Comparison of ENCODE assay signal across 1 cellular context in the genomic region with DNA sequence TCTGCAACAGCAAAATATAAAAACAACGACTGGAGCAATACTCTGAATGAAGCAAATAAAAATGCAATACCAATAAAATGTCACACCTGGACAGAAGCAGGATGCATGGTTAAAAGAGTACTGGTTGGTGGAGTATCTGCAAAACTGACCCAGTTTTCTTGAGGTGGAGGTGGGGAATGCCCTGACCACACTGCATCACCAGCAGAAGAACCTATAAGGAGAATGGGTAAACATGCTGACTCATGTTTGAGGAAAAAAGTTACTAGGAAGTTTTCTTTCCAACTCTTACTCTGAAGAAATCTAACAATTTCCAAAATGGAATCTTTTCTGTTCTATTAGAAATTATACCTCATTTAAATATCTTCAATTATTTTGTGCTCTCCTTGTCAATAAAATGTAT.
A peak's percentile ranks its signal among the peaks of the same experiment; 100 is the strongest.
TF ChIP-seq lines count a peak whose summit lies in the region.

No MANE protein-coding gene starts in this region.

TF ChIP-seq in K562, 482 proteins besides CTCF, POLR2A, EP300 and RAD21:
- TF ChIP-seq MAFF (IDR thresholded peaks at IDR 0.05; ENCODE audit: low read length) = peak; percentile 89
- peak in 1 of 2 experiments; percentile 21; a peak in 1 of 4 replicates for TF ChIP-seq TEAD1 (CRISPR knock-in tag; IDR thresholded peaks at IDR 0.05)
- TF ChIP-seq, protein P1, sequence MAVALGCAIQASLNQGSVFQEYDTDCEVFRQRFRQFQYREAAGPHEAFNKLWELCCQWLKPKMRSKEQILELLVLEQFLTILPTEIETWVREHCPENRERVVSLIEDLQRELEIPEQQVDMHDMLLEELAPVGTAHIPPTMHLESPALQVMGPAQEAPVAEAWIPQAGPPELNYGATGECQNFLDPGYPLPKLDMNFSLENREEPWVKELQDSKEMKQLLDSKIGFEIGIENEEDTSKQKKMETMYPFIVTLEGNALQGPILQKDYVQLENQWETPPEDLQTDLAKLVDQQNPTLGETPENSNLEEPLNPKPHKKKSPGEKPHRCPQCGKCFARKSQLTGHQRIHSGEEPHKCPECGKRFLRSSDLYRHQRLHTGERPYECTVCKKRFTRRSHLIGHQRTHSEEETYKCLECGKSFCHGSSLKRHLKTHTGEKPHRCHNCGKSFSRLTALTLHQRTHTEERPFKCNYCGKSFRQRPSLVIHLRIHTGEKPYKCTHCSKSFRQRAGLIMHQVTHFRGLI (CRISPR knock-in tag; IDR thresholded peaks at IDR 0.05) = no peak
- no peak for TF ChIP-seq SMAD3 (CRISPR knock-in tag; conservative IDR thresholded peaks at IDR 0.05)
- no peak for TF ChIP-seq KDM4B (IDR thresholded peaks at IDR 0.05; ENCODE audit: borderline replicate concordance in 2 of 2, low read depth in 1 of 2)
- no peak for TF ChIP-seq PRMT5 (CRISPR knock-in tag; IDR thresholded peaks at IDR 0.05)
- TF ChIP-seq NFRKB (IDR thresholded peaks at IDR 0.05; ENCODE audit: low read depth) = no peak
- no peak for TF ChIP-seq PTRF (tag; IDR thresholded peaks at IDR 0.05)
- TF ChIP-seq, protein P2, sequence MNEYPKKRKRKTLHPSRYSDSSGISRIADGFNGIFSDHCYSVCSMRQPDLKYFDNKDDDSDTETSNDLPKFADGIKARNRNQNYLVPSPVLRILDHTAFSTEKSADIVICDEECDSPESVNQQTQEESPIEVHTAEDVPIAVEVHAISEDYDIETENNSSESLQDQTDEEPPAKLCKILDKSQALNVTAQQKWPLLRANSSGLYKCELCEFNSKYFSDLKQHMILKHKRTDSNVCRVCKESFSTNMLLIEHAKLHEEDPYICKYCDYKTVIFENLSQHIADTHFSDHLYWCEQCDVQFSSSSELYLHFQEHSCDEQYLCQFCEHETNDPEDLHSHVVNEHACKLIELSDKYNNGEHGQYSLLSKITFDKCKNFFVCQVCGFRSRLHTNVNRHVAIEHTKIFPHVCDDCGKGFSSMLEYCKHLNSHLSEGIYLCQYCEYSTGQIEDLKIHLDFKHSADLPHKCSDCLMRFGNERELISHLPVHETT (CRISPR knock-in tag; conservative IDR thresholded peaks at IDR 0.05 in 1 of 2, IDR thresholded peaks at IDR 0.05 in 1 of 2) = no peak
- peak; percentile 95 for TF ChIP-seq C11orf30 (IDR thresholded peaks at IDR 0.05; ENCODE audit: low read depth)
- no peak for TF ChIP-seq ATF1 (CRISPR knock-in tag; IDR thresholded peaks at IDR 0.05)
- 0 out of 2 replicates have a peak, but pooled peaks have one; percentile 10 for TF ChIP-seq ATF1 (tag; IDR thresholded peaks at IDR 0.05)
- TF ChIP-seq KAT2B (IDR thresholded peaks at IDR 0.05; ENCODE audit: low read depth, low read length) = no peak
- TF ChIP-seq TSC22D4 (tag; IDR thresholded peaks at IDR 0.05) = no peak
- TF ChIP-seq NFIX (CRISPR knock-in tag; IDR thresholded peaks at IDR 0.05; ENCODE audit: low read depth) = no peak
- TF ChIP-seq, protein P3, sequence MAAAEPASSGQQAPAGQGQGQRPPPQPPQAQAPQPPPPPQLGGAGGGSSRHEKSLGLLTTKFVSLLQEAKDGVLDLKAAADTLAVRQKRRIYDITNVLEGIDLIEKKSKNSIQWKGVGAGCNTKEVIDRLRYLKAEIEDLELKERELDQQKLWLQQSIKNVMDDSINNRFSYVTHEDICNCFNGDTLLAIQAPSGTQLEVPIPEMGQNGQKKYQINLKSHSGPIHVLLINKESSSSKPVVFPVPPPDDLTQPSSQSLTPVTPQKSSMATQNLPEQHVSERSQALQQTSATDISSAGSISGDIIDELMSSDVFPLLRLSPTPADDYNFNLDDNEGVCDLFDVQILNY (CRISPR knock-in tag; IDR thresholded peaks at IDR 0.05) = no peak
- no peak for TF ChIP-seq ELF2 (CRISPR knock-in tag; IDR thresholded peaks at IDR 0.05)
- no peak for TF ChIP-seq YY1 (IDR thresholded peaks at IDR 0.05; ENCODE audit: borderline replicate concordance in 1 of 3, control insufficient read depth in 1 of 3, extremely low read depth in 1 of 3, insufficient read depth in 3 of 3, insufficient read length in 1 of 3, insufficient replicate concordance in 2 of 3, low read depth in 1 of 3, low read length in 2 of 3)
- TF ChIP-seq NR2C2 (CRISPR knock-in tag; IDR thresholded peaks at IDR 0.05) = no peak
- TF ChIP-seq NR2C2 (tag; IDR thresholded peaks at IDR 0.05) = no peak
- no peak for TF ChIP-seq ZBTB17 (CRISPR knock-in tag; IDR thresholded peaks at IDR 0.05)
- no peak for TF ChIP-seq MTA1 (IDR thresholded peaks at IDR 0.05; ENCODE audit: borderline replicate concordance)
- TF ChIP-seq SMAD1 (IDR thresholded peaks at IDR 0.05; ENCODE audit: low read depth, low read length, partially characterized antibody) = no peak
- TF ChIP-seq, protein P4, sequence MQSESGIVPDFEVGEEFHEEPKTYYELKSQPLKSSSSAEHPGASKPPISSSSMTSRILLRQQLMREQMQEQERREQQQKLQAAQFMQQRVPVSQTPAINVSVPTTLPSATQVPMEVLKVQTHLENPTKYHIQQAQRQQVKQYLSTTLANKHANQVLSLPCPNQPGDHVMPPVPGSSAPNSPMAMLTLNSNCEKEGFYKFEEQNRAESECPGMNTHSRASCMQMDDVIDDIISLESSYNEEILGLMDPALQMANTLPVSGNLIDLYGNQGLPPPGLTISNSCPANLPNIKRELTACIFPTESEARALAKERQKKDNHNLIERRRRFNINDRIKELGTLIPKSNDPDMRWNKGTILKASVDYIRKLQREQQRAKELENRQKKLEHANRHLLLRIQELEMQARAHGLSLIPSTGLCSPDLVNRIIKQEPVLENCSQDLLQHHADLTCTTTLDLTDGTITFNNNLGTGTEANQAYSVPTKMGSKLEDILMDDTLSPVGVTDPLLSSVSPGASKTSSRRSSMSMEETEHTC (IDR thresholded peaks at IDR 0.05) = no peak
- no peak for TF ChIP-seq DDX20 (tag; IDR thresholded peaks at IDR 0.05; ENCODE audit: low read depth)
- no peak for TF ChIP-seq NBN (IDR thresholded peaks at IDR 0.05; ENCODE audit: low read depth)
- TF ChIP-seq HNRNPK (IDR thresholded peaks at IDR 0.05; ENCODE audit: low read depth, low read length, poor library complexity, severe bottlenecking) = no peak
- TF ChIP-seq ZNF778 (CRISPR knock-in tag; IDR thresholded peaks at IDR 0.05) = no peak
- peak; percentile 93 for TF ChIP-seq MAFG (tag; conservative IDR thresholded peaks at IDR 0.05)
- no peak for TF ChIP-seq CBX3 (IDR thresholded peaks at IDR 0.05; ENCODE audit: borderline replicate concordance in 1 of 2, low read length in 2 of 2)
- TF ChIP-seq HIVEP1 (CRISPR knock-in tag; IDR thresholded peaks at IDR 0.05) = no peak
- TF ChIP-seq, protein P5, sequence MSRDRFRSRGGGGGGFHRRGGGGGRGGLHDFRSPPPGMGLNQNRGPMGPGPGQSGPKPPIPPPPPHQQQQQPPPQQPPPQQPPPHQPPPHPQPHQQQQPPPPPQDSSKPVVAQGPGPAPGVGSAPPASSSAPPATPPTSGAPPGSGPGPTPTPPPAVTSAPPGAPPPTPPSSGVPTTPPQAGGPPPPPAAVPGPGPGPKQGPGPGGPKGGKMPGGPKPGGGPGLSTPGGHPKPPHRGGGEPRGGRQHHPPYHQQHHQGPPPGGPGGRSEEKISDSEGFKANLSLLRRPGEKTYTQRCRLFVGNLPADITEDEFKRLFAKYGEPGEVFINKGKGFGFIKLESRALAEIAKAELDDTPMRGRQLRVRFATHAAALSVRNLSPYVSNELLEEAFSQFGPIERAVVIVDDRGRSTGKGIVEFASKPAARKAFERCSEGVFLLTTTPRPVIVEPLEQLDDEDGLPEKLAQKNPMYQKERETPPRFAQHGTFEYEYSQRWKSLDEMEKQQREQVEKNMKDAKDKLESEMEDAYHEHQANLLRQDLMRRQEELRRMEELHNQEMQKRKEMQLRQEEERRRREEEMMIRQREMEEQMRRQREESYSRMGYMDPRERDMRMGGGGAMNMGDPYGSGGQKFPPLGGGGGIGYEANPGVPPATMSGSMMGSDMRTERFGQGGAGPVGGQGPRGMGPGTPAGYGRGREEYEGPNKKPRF (IDR thresholded peaks at IDR 0.05; ENCODE audit: low read depth, low read length) = no peak
- no peak for TF ChIP-seq ZNF431 (CRISPR knock-in tag; IDR thresholded peaks at IDR 0.05)
- TF ChIP-seq, protein P6, sequence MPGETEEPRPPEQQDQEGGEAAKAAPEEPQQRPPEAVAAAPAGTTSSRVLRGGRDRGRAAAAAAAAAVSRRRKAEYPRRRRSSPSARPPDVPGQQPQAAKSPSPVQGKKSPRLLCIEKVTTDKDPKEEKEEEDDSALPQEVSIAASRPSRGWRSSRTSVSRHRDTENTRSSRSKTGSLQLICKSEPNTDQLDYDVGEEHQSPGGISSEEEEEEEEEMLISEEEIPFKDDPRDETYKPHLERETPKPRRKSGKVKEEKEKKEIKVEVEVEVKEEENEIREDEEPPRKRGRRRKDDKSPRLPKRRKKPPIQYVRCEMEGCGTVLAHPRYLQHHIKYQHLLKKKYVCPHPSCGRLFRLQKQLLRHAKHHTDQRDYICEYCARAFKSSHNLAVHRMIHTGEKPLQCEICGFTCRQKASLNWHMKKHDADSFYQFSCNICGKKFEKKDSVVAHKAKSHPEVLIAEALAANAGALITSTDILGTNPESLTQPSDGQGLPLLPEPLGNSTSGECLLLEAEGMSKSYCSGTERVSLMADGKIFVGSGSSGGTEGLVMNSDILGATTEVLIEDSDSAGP (CRISPR knock-in tag; IDR thresholded peaks at IDR 0.05) = no peak
- TF ChIP-seq, protein P7, sequence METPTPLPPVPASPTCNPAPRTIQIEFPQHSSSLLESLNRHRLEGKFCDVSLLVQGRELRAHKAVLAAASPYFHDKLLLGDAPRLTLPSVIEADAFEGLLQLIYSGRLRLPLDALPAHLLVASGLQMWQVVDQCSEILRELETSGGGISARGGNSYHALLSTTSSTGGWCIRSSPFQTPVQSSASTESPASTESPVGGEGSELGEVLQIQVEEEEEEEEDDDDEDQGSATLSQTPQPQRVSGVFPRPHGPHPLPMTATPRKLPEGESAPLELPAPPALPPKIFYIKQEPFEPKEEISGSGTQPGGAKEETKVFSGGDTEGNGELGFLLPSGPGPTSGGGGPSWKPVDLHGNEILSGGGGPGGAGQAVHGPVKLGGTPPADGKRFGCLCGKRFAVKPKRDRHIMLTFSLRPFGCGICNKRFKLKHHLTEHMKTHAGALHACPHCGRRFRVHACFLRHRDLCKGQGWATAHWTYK (CRISPR knock-in tag; IDR thresholded peaks at IDR 0.05) = no peak
- TF ChIP-seq SAFB (IDR thresholded peaks at IDR 0.05; ENCODE audit: borderline replicate concordance, low read depth, low read length) = no peak
- TF ChIP-seq, protein P8, sequence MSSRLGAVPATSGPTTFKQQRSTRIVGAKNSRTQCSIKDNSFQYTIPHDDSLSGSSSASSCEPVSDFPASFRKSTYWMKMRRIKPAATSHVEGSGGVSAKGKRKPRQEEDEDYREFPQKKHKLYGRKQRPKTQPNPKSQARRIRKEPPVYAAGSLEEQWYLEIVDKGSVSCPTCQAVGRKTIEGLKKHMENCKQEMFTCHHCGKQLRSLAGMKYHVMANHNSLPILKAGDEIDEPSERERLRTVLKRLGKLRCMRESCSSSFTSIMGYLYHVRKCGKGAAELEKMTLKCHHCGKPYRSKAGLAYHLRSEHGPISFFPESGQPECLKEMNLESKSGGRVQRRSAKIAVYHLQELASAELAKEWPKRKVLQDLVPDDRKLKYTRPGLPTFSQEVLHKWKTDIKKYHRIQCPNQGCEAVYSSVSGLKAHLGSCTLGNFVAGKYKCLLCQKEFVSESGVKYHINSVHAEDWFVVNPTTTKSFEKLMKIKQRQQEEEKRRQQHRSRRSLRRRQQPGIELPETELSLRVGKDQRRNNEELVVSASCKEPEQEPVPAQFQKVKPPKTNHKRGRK (tag; IDR thresholded peaks at IDR 0.05) = no peak
- TF ChIP-seq, protein P9, sequence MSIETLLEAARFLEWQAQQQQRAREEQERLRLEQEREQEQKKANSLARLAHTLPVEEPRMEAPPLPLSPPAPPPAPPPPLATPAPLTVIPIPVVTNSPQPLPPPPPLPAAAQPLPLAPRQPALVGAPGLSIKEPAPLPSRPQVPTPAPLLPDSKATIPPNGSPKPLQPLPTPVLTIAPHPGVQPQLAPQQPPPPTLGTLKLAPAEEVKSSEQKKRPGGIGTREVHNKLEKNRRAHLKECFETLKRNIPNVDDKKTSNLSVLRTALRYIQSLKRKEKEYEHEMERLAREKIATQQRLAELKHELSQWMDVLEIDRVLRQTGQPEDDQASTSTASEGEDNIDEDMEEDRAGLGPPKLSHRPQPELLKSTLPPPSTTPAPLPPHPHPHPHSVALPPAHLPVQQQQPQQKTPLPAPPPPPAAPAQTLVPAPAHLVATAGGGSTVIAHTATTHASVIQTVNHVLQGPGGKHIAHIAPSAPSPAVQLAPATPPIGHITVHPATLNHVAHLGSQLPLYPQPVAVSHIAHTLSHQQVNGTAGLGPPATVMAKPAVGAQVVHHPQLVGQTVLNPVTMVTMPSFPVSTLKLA (conservative IDR thresholded peaks at IDR 0.05) = 0 out of 4 replicates have a peak, but pooled peaks of 1 of the 2 experiments have one; percentile 10
- peak; percentile 98 for TF ChIP-seq ZNF316 (IDR thresholded peaks at IDR 0.05)
- TF ChIP-seq XRCC5 (IDR thresholded peaks at IDR 0.05; ENCODE audit: low read depth, low read length) = no peak
- TF ChIP-seq ZNF57 (CRISPR knock-in tag; IDR thresholded peaks at IDR 0.05) = no peak
- TF ChIP-seq NFE2L1 (tag; IDR thresholded peaks at IDR 0.05; ENCODE audit: borderline replicate concordance, low read depth) = peak; percentile 74
- TF ChIP-seq BACH1 (tag; IDR thresholded peaks at IDR 0.05) = peak; percentile 94
- peak; percentile 86 for TF ChIP-seq MAFK (IDR thresholded peaks at IDR 0.05; ENCODE audit: low read length)
- TF ChIP-seq CBFA2T3 (IDR thresholded peaks at IDR 0.05) = no peak
- TF ChIP-seq, protein P10, sequence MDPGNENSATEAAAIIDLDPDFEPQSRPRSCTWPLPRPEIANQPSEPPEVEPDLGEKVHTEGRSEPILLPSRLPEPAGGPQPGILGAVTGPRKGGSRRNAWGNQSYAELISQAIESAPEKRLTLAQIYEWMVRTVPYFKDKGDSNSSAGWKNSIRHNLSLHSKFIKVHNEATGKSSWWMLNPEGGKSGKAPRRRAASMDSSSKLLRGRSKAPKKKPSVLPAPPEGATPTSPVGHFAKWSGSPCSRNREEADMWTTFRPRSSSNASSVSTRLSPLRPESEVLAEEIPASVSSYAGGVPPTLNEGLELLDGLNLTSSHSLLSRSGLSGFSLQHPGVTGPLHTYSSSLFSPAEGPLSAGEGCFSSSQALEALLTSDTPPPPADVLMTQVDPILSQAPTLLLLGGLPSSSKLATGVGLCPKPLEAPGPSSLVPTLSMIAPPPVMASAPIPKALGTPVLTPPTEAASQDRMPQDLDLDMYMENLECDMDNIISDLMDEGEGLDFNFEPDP (CRISPR knock-in tag; IDR thresholded peaks at IDR 0.05) = no peak
- no peak for TF ChIP-seq COPS2 (conservative IDR thresholded peaks at IDR 0.05)
- TF ChIP-seq FOXK2 (conservative IDR thresholded peaks at IDR 0.05 in 1 of 2, IDR thresholded peaks at IDR 0.05 in 1 of 2; ENCODE audit: low read depth in 2 of 2) = no peak
- no peak for TF ChIP-seq HMG20B (CRISPR knock-in tag; IDR thresholded peaks at IDR 0.05)
- no peak for TF ChIP-seq RFX1 (IDR thresholded peaks at IDR 0.05)
- TF ChIP-seq SMC3 (conservative IDR thresholded peaks at IDR 0.05; ENCODE audit: insufficient read depth, low read depth, low read length) = no peak
- no peak for TF ChIP-seq RBFOX2 (IDR thresholded peaks at IDR 0.05; ENCODE audit: low read depth, low read length)
- no peak for TF ChIP-seq PTBP1 (IDR thresholded peaks at IDR 0.05; ENCODE audit: low read depth, low read length)
- TF ChIP-seq DPF2 (IDR thresholded peaks at IDR 0.05) = 0 out of 2 replicates have a peak, but pooled peaks have one; percentile 17
- no peak for TF ChIP-seq YBX1 (IDR thresholded peaks at IDR 0.05)
- TF ChIP-seq LARP7 (IDR thresholded peaks at IDR 0.05) = no peak
- no peak for TF ChIP-seq ZNF143 (CRISPR knock-in tag; IDR thresholded peaks at IDR 0.05)
- no peak for TF ChIP-seq HDAC6 (IDR thresholded peaks at IDR 0.05; ENCODE audit: low read depth, low read length)
- TF ChIP-seq BRD9 (IDR thresholded peaks at IDR 0.05; ENCODE audit: low read depth, partially characterized antibody) = no peak
- peak; percentile 92 for TF ChIP-seq NFE2 (IDR thresholded peaks at IDR 0.05; ENCODE audit: low read depth)
TF ChIP-seq in K562: peak in this region for 12.
